ENCODE assay signal across 9 cellular contexts in genomic region chr12:26010293-26010821, GRCh38.
DNase-seq lines count a peak whose midpoint lies in the region; TF ChIP-seq lines count a peak whose summit lies in the region.
"Had no signal": no experiment of that assay in that cellular context is flagged by ENCODE, and none has a peak within 500 bp of the region (broad histone marks: within the 10 kb centered on the region; RNA-seq: fewer than 3 reads in every experiment).

No MANE protein-coding gene starts in this region.

- no peak overlapping the region for H3K27ac ChIP-seq in WERI-Rb-1
- H3K27ac ChIP-seq in skin epidermis, result peak overlapping the region in 11 of 21 experiments; percentile 16 to 57 (median 36)

- TF ChIP-seq CTCF in HFF-Myc (IDR thresholded peaks at IDR 0.05; ENCODE audit: low read depth, low read length, missing control alignments) (no peak), WERI-Rb-1 (IDR thresholded peaks at IDR 0.05; ENCODE audit: low read depth, low read length) (no peak)

- peak; percentile 22 for DNase-seq in HFF-Myc (ENCODE audit: extremely low read depth, low read depth)
- peak; percentile 24 for DNase-seq in WERI-Rb-1
- DNase-seq in glomerular visceral epithelial cell (ENCODE audit: extremely low spot score), result peak; percentile 28
- no peak for DNase-seq in hepatic stellate cell (ENCODE audit: low spot score)
- no peak for DNase-seq in cerebellar nuclear complex (lab: John Stamatoyannopoulos, UW)
- no peak for DNase-seq in activated T-cell treated with anti-CD3 and anti-CD28 coated beads, Interleukin-2, amount 50 U/mL, for 1 hour
- no peak for DNase-seq in T-helper 2 cell
- DNase-seq: NCI-H2227 treated with DMSO at 0.1 percent for 48 hours had no signal

- H3K9me3 ChIP-seq in WERI-Rb-1 (ENCODE audit: severe bottlenecking), result no peaks in the 10 kb centered on the region

- H3K4me3 ChIP-seq in HFF-Myc (replicated peaks; ENCODE audit: low read depth, low read length) (no peak overlapping the region), WERI-Rb-1 (ENCODE audit: low read depth, low read length) (no peak overlapping the region), skin epidermis (no peak overlapping the region)

- H3K36me3 ChIP-seq in WERI-Rb-1, result no peaks in the 10 kb centered on the region

- no peaks in the 10 kb centered on the region for H3K27me3 ChIP-seq in WERI-Rb-1 (ENCODE audit: insufficient read depth, low read depth, severe bottlenecking)

Comparison
In these comparisons a context has a peak if more than half of its experiments do, and no peak if none do; other contexts are left out.
1. DNase-seq: peak in HFF-Myc (single experiment), WERI-Rb-1 (single experiment) and glomerular visceral epithelial cell (single experiment); none in hepatic stellate cell (single experiment), cerebellar nuclear complex (0 of 2), activated T-cell treated with anti-CD3 and anti-CD28 coated beads, Interleukin-2, amount 50 U/mL, for 1 hour (single experiment) and T-helper 2 cell (0 of 5).